Comparison of ENCODE assay signal across 19 cellular contexts in the genomic region with DNA sequence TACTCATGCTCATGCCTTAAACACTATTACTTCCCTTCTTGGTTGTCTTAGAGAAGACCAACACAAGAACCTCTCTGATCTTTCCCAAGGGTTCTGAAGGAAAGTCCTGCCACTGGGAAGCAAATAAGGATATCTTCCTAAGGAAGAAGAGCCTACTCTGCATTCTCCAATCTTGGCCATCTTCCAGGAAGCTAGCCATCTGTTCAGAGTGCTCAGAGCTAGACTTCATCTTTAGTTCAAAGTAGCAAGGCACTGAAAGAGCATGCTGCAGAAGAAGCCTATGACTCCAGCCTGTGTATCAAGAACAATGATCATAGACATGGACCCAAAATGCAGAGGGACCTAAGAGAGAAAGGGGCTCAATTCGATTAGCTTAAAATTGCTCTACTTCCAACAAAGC.
"Had no signal": no experiment of that assay in that cellular context is flagged by ENCODE, and none has a peak within 500 bp of the region (broad histone marks: within the 10 kb centered on the region; RNA-seq: fewer than 3 reads in every experiment).

No MANE protein-coding gene starts in this region.

- H3K4me3 Mint-ChIP-seq: activated B cell treated with CpG ODN at 0.5 μM for 24 hours; activated CD4-positive, alpha-beta memory T cell treated with anti-CD3 and anti-CD28 coated beads for 36 hours; activated naive CD8-positive, alpha-beta T cell; naive B cell; neural progenitor cell; stimulated activated naive CD8-positive, alpha-beta T cell treated with anti-CD3 and anti-CD28 coated beads, Interleukin-15, Interleukin-2, amounts not matched to agents 100 ng/mL and 50 ng/mL, for 24 hours had no signal

- H3K27me3 Mint-ChIP-seq: activated B cell treated with CpG ODN at 0.5 μM for 24 hours; activated CD4-positive, alpha-beta memory T cell treated with anti-CD3 and anti-CD28 coated beads for 36 hours; activated naive CD8-positive, alpha-beta T cell; naive B cell; stimulated activated naive CD8-positive, alpha-beta T cell treated with anti-CD3 and anti-CD28 coated beads, Interleukin-15, Interleukin-2, amounts not matched to agents 100 ng/mL and 50 ng/mL, for 24 hours had no signal

- DNase-seq: activated B cell treated with CpG ODN at 0.5 μM for 24 hours; activated CD4-positive, alpha-beta memory T cell treated with anti-CD3 and anti-CD28 coated beads for 36 hours; activated CD4-positive, alpha-beta T cell treated with anti-CD3 and anti-CD28 coated beads for 4 hours; activated T-cell treated with anti-CD3 and anti-CD28 coated beads for 4 hours; colonic mucosa; heart right ventricle; left ventricle myocardium inferior; mammary epithelial cell; midbrain; naive B cell; psoas muscle; right cardiac atrium; stimulated activated CD4-positive, alpha-beta T cell treated with anti-CD3 and anti-CD28 coated beads, Interleukin-2, amount 100 ng/mL, for 48 hours; T-helper 9 cell had no signal

- H3K9me3 Mint-ChIP-seq: activated B cell treated with CpG ODN at 0.5 μM for 24 hours; activated CD4-positive, alpha-beta memory T cell treated with anti-CD3 and anti-CD28 coated beads for 36 hours; naive B cell; neural progenitor cell; stimulated activated naive CD8-positive, alpha-beta T cell treated with anti-CD3 and anti-CD28 coated beads, Interleukin-15, Interleukin-2, amounts not matched to agents 100 ng/mL and 50 ng/mL, for 24 hours had no signal

- H3K4me1 Mint-ChIP-seq: activated B cell treated with CpG ODN at 0.5 μM for 24 hours, naive B cell, neural progenitor cell had no signal

- ATAC-seq: heart right ventricle, psoas muscle, right cardiac atrium had no signal

- H3K4me3 ChIP-seq: colonic mucosa, heart right ventricle, left ventricle myocardium inferior, neural progenitor cell, psoas muscle, skin epidermis, tibial nerve had no signal

- H3K27ac Mint-ChIP-seq: activated B cell treated with CpG ODN at 0.5 μM for 24 hours; activated CD4-positive, alpha-beta memory T cell treated with anti-CD3 and anti-CD28 coated beads for 36 hours; activated naive CD8-positive, alpha-beta T cell; naive B cell; neural progenitor cell; stimulated activated naive CD8-positive, alpha-beta T cell treated with anti-CD3 and anti-CD28 coated beads, Interleukin-15, Interleukin-2, amounts not matched to agents 100 ng/mL and 50 ng/mL, for 24 hours had no signal

- H3K36me3 Mint-ChIP-seq: activated CD4-positive, alpha-beta memory T cell treated with anti-CD3 and anti-CD28 coated beads for 36 hours; activated naive CD8-positive, alpha-beta T cell; naive B cell; neural progenitor cell had no signal
